In the genomic region with DNA sequence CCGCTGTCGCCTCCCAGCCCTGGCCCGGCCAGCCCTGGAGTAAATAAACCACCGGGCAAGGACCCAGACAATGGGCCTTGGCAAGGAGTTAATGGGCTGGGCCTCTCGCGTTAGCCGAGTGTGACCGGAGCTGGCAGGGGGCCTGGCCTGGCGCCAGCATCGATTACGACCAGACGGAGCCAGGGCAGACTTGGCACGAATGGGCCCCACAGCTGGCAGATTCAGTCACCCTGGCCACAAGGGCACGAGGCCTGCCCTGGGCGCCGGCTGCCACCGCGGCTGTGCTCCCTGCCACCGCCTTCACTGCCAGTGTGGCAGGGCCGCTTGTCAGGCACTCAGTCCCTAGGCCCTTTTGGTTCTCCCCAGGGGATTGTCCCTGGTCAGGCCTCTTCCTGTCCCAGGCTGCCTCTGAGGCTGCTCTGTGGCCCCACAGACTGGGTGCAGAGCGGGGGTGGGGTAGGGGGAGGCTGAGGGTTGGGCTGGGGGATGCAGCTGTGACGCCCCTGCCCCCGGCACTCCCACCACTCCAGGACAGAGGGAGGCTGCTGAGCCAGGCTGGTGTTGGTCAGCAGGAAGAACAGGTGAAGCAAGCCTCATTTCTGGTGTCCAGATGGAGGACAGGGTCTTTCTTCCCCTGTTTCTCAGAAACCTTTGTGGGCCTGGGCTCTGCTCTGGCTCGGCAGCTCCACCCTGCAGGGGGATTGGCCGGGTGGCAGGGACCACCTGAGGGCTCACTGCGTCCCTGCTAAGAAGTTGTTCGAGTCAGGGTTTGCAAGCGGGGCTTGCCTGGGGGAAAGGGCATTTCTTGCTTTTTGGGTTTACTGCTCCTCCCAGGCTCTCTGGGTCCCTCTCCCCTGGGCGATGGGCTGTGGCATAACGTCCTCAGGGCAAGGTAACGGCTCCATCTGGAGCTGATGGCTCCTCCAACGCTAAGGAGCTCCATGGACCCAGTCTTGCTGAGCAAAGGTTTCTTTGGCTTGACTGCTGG, we compare ENCODE assay signal across 8 cellular contexts. TPM values are rescaled to one million over a fixed set of nuclear protein-coding genes. Genes with fewer than 3 reads are reported as not detected.
DNase-seq lines count a peak whose midpoint lies in the region; ATAC-seq, FAIRE-seq and TF ChIP-seq lines count a peak whose summit lies in the region.

No MANE protein-coding gene starts in this region.

- H3K9me3 Mint-ChIP-seq in stimulated activated effector memory CD8-positive, alpha-beta T cell treated with anti-CD3 and anti-CD28 coated beads, Interleukin-12 subunit alpha, Interleukin-12 subunit beta, amount 100 ng/mL, for 72 hours: no peaks in the 10 kb centered on the region
- H3K9me3 Mint-ChIP-seq in immature natural killer cell: no peaks in the 10 kb centered on the region

- H3K4me3 ChIP-seq in body of pancreas: no peak overlapping the region
- H3K4me3 ChIP-seq in kidney epithelial cell (ENCODE audit: low read depth, low read length): no peak overlapping the region

- DNase-seq in GM12892 (ENCODE audit: insufficient read length) (peak; percentile 78), NCI-H2081 treated with DMSO at 0.1 percent for 48 hours (lab: John Stamatoyannopoulos, UW) (peak; percentile 95), body of pancreas (peak; percentile 99 to 100 (median 100)), kidney epithelial cell (ENCODE audit: low read depth) (peak; percentile 81), immature natural killer cell (no peak)
- no peak for DNase-seq in stimulated activated effector memory CD8-positive, alpha-beta T cell treated with anti-CD3 and anti-CD28 coated beads, Interleukin-12 subunit alpha, Interleukin-12 subunit beta, amount 100 ng/mL, for 72 hours (ENCODE audit: low spot score in 2 of 2)
- no peak for DNase-seq in activated CD8-positive, alpha-beta memory T cell treated with anti-CD3 and anti-CD28 coated beads, Interleukin-2, amount 50 U/mL, for 4 hours

- peaks cover 3 to 7% (median 4%) of the 10 kb centered on the region in 3 donors for H3K27me3 Mint-ChIP-seq in immature natural killer cell (ENCODE audit: low read depth in 3 of 3)

- intact Hi-C loops in body of pancreas (cut with DNase I): no loop called here

- H3K27ac Mint-ChIP-seq in stimulated activated effector memory CD8-positive, alpha-beta T cell treated with anti-CD3 and anti-CD28 coated beads, Interleukin-12 subunit alpha, Interleukin-12 subunit beta, amount 100 ng/mL, for 72 hours: no peak overlapping the region
- H3K27ac Mint-ChIP-seq in immature natural killer cell: no peak overlapping the region

- TF ChIP-seq CTCF in body of pancreas (IDR thresholded peaks at IDR 0.05) (peak in 2 of 7 experiments; percentile 23 to 30), kidney epithelial cell (IDR thresholded peaks at IDR 0.05; ENCODE audit: insufficient read depth, low read length, poor library complexity, severe bottlenecking) (no peak)

- 21 to 51% methylated on average over 9 to 31 of the region's 32 CpGs for WGBS in body of pancreas, 2 donors

- H3K4me3 Mint-ChIP-seq in stimulated activated effector memory CD8-positive, alpha-beta T cell treated with anti-CD3 and anti-CD28 coated beads, Interleukin-12 subunit alpha, Interleukin-12 subunit beta, amount 100 ng/mL, for 72 hours: no peak overlapping the region
- H3K4me3 Mint-ChIP-seq in immature natural killer cell: no peak overlapping the region

- peaks cover 12% of the 10 kb centered on the region for H3K36me3 Mint-ChIP-seq in stimulated activated effector memory CD8-positive, alpha-beta T cell treated with anti-CD3 and anti-CD28 coated beads, Interleukin-12 subunit alpha, Interleukin-12 subunit beta, amount 100 ng/mL, for 72 hours
- H3K36me3 Mint-ChIP-seq in immature natural killer cell: no peaks in the 10 kb centered on the region

- H3K27me3 ChIP-seq in body of pancreas (no peaks in the 10 kb centered on the region), kidney epithelial cell (ENCODE audit: control insufficient read depth, insufficient read depth, low read length) (no peaks in the 10 kb centered on the region)

- H3K36me3 ChIP-seq in body of pancreas (replicated peaks in 1 of 2; ENCODE audit: insufficient read depth in 1 of 2, low read depth in 2 of 2): no peaks in the 10 kb centered on the region
- no peaks in the 10 kb centered on the region for H3K36me3 ChIP-seq in kidney epithelial cell (ENCODE audit: control insufficient read depth, insufficient read depth, low read length)

- H3K9me3 ChIP-seq in body of pancreas: no peaks in the 10 kb centered on the region

- peaks cover 48% of the 10 kb centered on the region for H3K4me1 ChIP-seq in body of pancreas

- TF ChIP-seq POLR2A in GM12892 (IDR thresholded peaks at IDR 0.05; ENCODE audit: low read depth, low read length): peak; percentile 66; the same call in 1 of the 2 replicates
- TF ChIP-seq POLR2A in body of pancreas (IDR thresholded peaks at IDR 0.05): peak; percentile 18 to 71 (median 69)

- peak overlapping the region; percentile 84 to 93 (median 92) for H3K27ac ChIP-seq in body of pancreas

- peak; percentile 88 for FAIRE-seq in GM12892 (lab: Jason Lieb, UNC)

- H3K4me1 Mint-ChIP-seq in stimulated activated effector memory CD8-positive, alpha-beta T cell treated with anti-CD3 and anti-CD28 coated beads, Interleukin-12 subunit alpha, Interleukin-12 subunit beta, amount 100 ng/mL, for 72 hours: peaks cover 18% of the 10 kb centered on the region
- peaks cover 9 to 11% of the 10 kb centered on the region in 2 donors for H3K4me1 Mint-ChIP-seq in immature natural killer cell

- peak; percentile 76 for ATAC-seq in HG02759 (IDR thresholded peaks at IDR 0.05; ENCODE audit: unreplicated experiment)
- ATAC-seq in body of pancreas: peak; percentile 98
- peak; percentile 46 for ATAC-seq in stimulated activated effector memory CD8-positive, alpha-beta T cell treated with anti-CD3 and anti-CD28 coated beads, Interleukin-12 subunit alpha, Interleukin-12 subunit beta, amount 100 ng/mL, for 72 hours

RNA-seq across cellular contexts. Expression of a gene that starts 30.5 kb away (rescaled TPM):
- polyA plus RNA-seq in GM12892 (2012; ENCODE audit: missing spikeins): 488 TPM
- total RNA-seq in body of pancreas: 100 to 1,000 TPM; 122 to 209 TPM
- total RNA-seq in kidney epithelial cell: 260 and 309 TPM in 2 replicates
- polyA plus RNA-seq in immature natural killer cell: 1,000 to 10,000 TPM in 1 of 3 donors, 100 to 1,000 TPM in 2; 744 to 1,102 (median 786) TPM

RNA-seq across cellular contexts. Expression of a gene that starts 39.2 kb away (rescaled TPM):
- 22.2 TPM for polyA plus RNA-seq in GM12892 (2012; ENCODE audit: missing spikeins)
- total RNA-seq in body of pancreas (10 to 100 TPM in 1 of 2 donors, 1 to 10 TPM in 1; 4.3 to 16.1 TPM), kidney epithelial cell (37.4 and 43.4 TPM in 2 replicates)
- polyA plus RNA-seq in immature natural killer cell: under 1 TPM in 2 of 3 donors, not detected in 1; 0.38 to 0.80 TPM

Comparison
In these comparisons a context has a peak if more than half of its experiments do, and no peak if none do; other contexts are left out.
1. DNase-seq: peak in GM12892 (single experiment), NCI-H2081 treated with DMSO at 0.1 percent for 48 hours (single experiment), body of pancreas (4 of 4) and kidney epithelial cell (single experiment); none in stimulated activated effector memory CD8-positive, alpha-beta T cell treated with anti-CD3 and anti-CD28 coated beads, Interleukin-12 subunit alpha, Interleukin-12 subunit beta, amount 100 ng/mL, for 72 hours (0 of 2), immature natural killer cell (0 of 3) and activated CD8-positive, alpha-beta memory T cell treated with anti-CD3 and anti-CD28 coated beads, Interleukin-2, amount 50 U/mL, for 4 hours (single experiment).
2. ATAC-seq: peak in every context shown above with its lines; median percentile 98 in body of pancreas; 76 in HG02759; 46 in stimulated activated effector memory CD8-positive, alpha-beta T cell treated with anti-CD3 and anti-CD28 coated beads, Interleukin-12 subunit alpha, Interleukin-12 subunit beta, amount 100 ng/mL, for 72 hours.